In genomic region chr11:14378171-14378570, GRCh38 we compare ENCODE assay signal across 1 cellular context.
TF ChIP-seq lines count a peak whose summit lies in the region.

No MANE protein-coding gene starts in this region.

TF ChIP-seq in WTC11, 78 proteins besides CTCF, POLR2A, EP300 and RAD21 (continued from another document):
- TF ChIP-seq AR (CRISPR knock-in tag; IDR thresholded peaks at IDR 0.05), result no peak
- TF ChIP-seq IRF1 (CRISPR knock-in tag; IDR thresholded peaks at IDR 0.05), result no peak
- no peak for TF ChIP-seq JUN (CRISPR knock-in tag; IDR thresholded peaks at IDR 0.05)
- no peak for TF ChIP-seq FOXP1 (CRISPR knock-in tag; IDR thresholded peaks at IDR 0.05; ENCODE audit: borderline replicate concordance)
- no peak for TF ChIP-seq ATF1 (CRISPR knock-in tag; IDR thresholded peaks at IDR 0.05)
TF ChIP-seq in WTC11: peak in this region for 0.
